In genomic region chr2:238282861-238283738, GRCh38 we compare ENCODE assay signal across 1 cellular context.
TF ChIP-seq lines count a peak whose summit lies in the region.

No MANE protein-coding gene starts in this region.

TF ChIP-seq in A549, 52 proteins besides CTCF, POLR2A, EP300 and RAD21:
- TF ChIP-seq POLR2AphosphoS2 (conservative IDR thresholded peaks at IDR 0.05; ENCODE audit: low read length) (0 out of 2 replicates have a peak, but pooled peaks have one; percentile 37), KDM1A (IDR thresholded peaks at IDR 0.05; ENCODE audit: low read depth) (peak; percentile 62; the same call in 1 of the 2 replicates), MYC (IDR thresholded peaks at IDR 0.05; ENCODE audit: borderline replicate concordance, low read length) (no peak)
